ENCODE assay signal across 21 cellular contexts in the genomic region with DNA sequence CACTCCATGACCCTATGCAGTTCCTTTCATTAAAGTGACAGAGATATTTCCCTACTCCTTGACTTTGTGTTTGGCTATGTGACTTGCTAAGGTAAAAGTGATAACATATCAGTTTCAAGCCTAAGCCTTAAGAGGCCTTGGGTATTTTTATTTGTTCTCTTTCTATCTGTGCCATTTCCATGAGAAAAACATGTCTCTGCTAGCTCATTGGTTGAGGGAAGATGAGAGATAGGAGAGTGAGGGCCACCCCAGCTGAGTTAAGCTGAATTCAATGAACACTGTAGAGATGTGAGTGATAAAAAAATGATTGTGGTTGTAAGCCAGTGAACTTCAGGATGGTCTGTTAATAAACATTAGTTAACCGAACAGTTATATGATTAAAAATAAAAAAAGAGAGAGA.
"Had no signal": no experiment of that assay in that cellular context is flagged by ENCODE, and none has a peak within 500 bp of the region (broad histone marks: within the 10 kb centered on the region; RNA-seq: fewer than 3 reads in every experiment).

No MANE protein-coding gene starts in this region.

- H3K27me3 Mint-ChIP-seq: activated CD4-positive, alpha-beta T cell treated with anti-CD3 and anti-CD28 coated beads, Interleukin-2, amount 10 ng/mL, durations not matched to agents 24 days and 14 days; activated CD8-positive, alpha-beta T cell treated with anti-CD3 and anti-CD28 coated beads for 36 hours; central memory CD8-positive, alpha-beta T cell; memory B cell; naive B cell; stimulated activated naive B cell treated with anti-CD40 and anti-IgM and Interleukin-4, amounts not matched to agents 10 μg/mL and 1 μg/mL and 100 μg/mL, for 72 hours had no signal

- H3K4me3 ChIP-seq: ascending aorta, colonic mucosa, esophagus muscularis mucosa, gastroesophageal sphincter, heart left ventricle, mucosa of descending colon, sigmoid colon, thoracic aorta, upper lobe of right lung had no signal

- H3K36me3 ChIP-seq: ascending aorta, colonic mucosa, esophagus muscularis mucosa, gastroesophageal sphincter, heart left ventricle, neutrophil, sigmoid colon, thoracic aorta, upper lobe of right lung had no signal

- DNase-seq: activated CD4-positive, alpha-beta T cell treated with anti-CD3 and anti-CD28 coated beads, Interleukin-2, amount 10 ng/mL, durations not matched to agents 24 days and 14 days; activated CD8-positive, alpha-beta T cell treated with anti-CD3 and anti-CD28 coated beads for 36 hours; activated effector memory CD4-positive, alpha-beta T cell treated with Interleukin-2 at 50 U/mL for 16 hours; activated naive CD4-positive, alpha-beta T cell treated with anti-CD3 and anti-CD28 coated beads, Interleukin-2, amount 50 U/mL, for 16 hours; activated T-cell treated with anti-CD3 and anti-CD28 coated beads, Interleukin-2, amount 50 U/mL, for 1 hour; heart left ventricle; immature natural killer cell; naive B cell; sigmoid colon; stimulated activated CD4-positive, alpha-beta T cell treated with anti-CD3 and anti-CD28 coated beads, Interleukin-4, amount 100 ng/mL, for 4 hours; stimulated activated naive B cell treated with anti-CD40 and anti-IgM and Interleukin-4, amounts not matched to agents 10 μg/mL and 1 μg/mL and 100 μg/mL, for 72 hours; upper lobe of right lung had no signal

- H3K9me3 Mint-ChIP-seq: activated CD4-positive, alpha-beta T cell treated with anti-CD3 and anti-CD28 coated beads, Interleukin-2, amount 10 ng/mL, durations not matched to agents 24 days and 14 days; activated CD8-positive, alpha-beta T cell treated with anti-CD3 and anti-CD28 coated beads for 36 hours; central memory CD8-positive, alpha-beta T cell; immature natural killer cell; memory B cell; naive B cell; stimulated activated naive B cell treated with anti-CD40 and anti-IgM and Interleukin-4, amounts not matched to agents 10 μg/mL and 1 μg/mL and 100 μg/mL, for 72 hours had no signal

- H3K27ac Mint-ChIP-seq: activated CD4-positive, alpha-beta T cell treated with anti-CD3 and anti-CD28 coated beads, Interleukin-2, amount 10 ng/mL, durations not matched to agents 24 days and 14 days; activated CD8-positive, alpha-beta T cell treated with anti-CD3 and anti-CD28 coated beads for 36 hours; memory B cell; stimulated activated naive B cell treated with anti-CD40 and anti-IgM and Interleukin-4, amounts not matched to agents 10 μg/mL and 1 μg/mL and 100 μg/mL, for 72 hours had no signal

- H3K9me3 ChIP-seq: ascending aorta, colonic mucosa, esophagus muscularis mucosa, gastroesophageal sphincter, heart left ventricle, mucosa of descending colon, neutrophil, sigmoid colon, thoracic aorta, upper lobe of right lung had no signal

- H3K27me3 ChIP-seq: ascending aorta, colonic mucosa, esophagus muscularis mucosa, gastroesophageal sphincter, heart left ventricle, neutrophil, sigmoid colon, upper lobe of right lung had no signal

- H3K4me3 Mint-ChIP-seq: activated CD4-positive, alpha-beta T cell treated with anti-CD3 and anti-CD28 coated beads, Interleukin-2, amount 10 ng/mL, durations not matched to agents 24 days and 14 days; activated CD8-positive, alpha-beta T cell treated with anti-CD3 and anti-CD28 coated beads for 36 hours; central memory CD8-positive, alpha-beta T cell; memory B cell; stimulated activated naive B cell treated with anti-CD40 and anti-IgM and Interleukin-4, amounts not matched to agents 10 μg/mL and 1 μg/mL and 100 μg/mL, for 72 hours had no signal

- ATAC-seq: activated CD8-positive, alpha-beta T cell treated with anti-CD3 and anti-CD28 coated beads for 36 hours; gastroesophageal sphincter; heart left ventricle; stimulated activated naive B cell treated with anti-CD40 and anti-IgM and Interleukin-4, amounts not matched to agents 10 μg/mL and 1 μg/mL and 100 μg/mL, for 72 hours; upper lobe of right lung had no signal

- H3K4me1 ChIP-seq: ascending aorta, colonic mucosa had no signal

- H3K36me3 Mint-ChIP-seq: immature natural killer cell, naive B cell had no signal

- H3K27ac ChIP-seq: ascending aorta, esophagus muscularis mucosa, gastroesophageal sphincter, heart left ventricle, neutrophil, sigmoid colon, thoracic aorta, upper lobe of right lung had no signal
